2 cellular contexts compared by ENCODE assay signal in the genomic region with DNA sequence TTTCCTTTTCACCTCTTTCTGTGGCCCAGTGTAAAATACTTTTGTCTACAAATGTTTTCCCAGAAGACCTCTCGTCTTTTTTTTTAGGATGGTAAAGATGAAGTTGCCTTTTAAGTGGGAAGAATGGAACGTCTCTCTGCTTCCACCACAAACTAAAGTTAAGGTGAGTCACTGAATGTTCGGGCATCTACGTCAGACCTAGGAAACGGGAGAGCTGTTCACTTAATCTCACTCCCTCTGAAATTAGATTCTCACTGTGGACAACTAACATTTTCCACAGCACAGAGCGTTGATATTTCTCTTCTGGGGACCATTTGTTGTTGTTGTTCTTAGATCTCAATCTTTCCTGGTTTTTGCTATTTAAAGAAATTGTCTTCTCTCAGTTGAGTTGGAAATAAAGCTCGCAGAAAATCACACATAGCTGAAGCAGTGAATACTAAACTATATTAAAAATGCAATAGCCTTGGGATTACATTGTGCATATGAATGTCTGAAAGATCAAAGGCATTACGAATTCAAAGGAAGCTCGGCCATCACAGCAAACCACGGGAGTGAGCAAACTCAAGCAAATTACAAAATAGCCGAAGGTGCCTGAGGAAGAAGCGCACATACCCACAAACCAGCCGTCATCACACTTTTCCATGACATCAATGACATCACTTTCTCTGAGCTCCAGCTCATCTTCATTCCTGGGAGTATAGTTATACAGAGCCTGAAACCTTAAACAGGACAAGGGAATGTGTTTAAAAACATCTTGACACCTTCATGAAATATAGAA.
A peak's percentile ranks its signal among the peaks of the same experiment; 100 is the strongest.
TF ChIP-seq lines count a peak whose summit lies in the region.

No MANE protein-coding gene starts in this region.

TF ChIP-seq in HCT116, 20 proteins besides CTCF, POLR2A, EP300 and RAD21:
- TF ChIP-seq TCF7L2 (IDR thresholded peaks at IDR 0.05; ENCODE audit: borderline replicate concordance, extremely low read depth, insufficient read depth, insufficient read length) (peak; percentile 70), EGR1 (IDR thresholded peaks at IDR 0.05; ENCODE audit: low read depth) (peak; percentile 2; the same call in 1 of the 2 replicates), ZFX (IDR thresholded peaks at IDR 0.05) (no peak), CEBPB (IDR thresholded peaks at IDR 0.05; ENCODE audit: low read depth) (0 out of 2 replicates have a peak, but pooled peaks have one; percentile 30), FOSL1 (IDR thresholded peaks at IDR 0.05; ENCODE audit: low read depth) (peak; percentile 83), POLR2AphosphoS5 (IDR thresholded peaks at IDR 0.05; ENCODE audit: low read depth, low read length) (peak; percentile 20; the same call in 1 of the 2 replicates), YY1 (IDR thresholded peaks at IDR 0.05; ENCODE audit: extremely low read depth, insufficient replicate concordance, low read depth, low read length) (peak; percentile 28), ZNF274 (IDR thresholded peaks at IDR 0.05; ENCODE audit: low read depth, low read length) (no peak), SRF (IDR thresholded peaks at IDR 0.05; ENCODE audit: low read depth) (peak; percentile 71), ELF1 (IDR thresholded peaks at IDR 0.05; ENCODE audit: borderline replicate concordance, low read depth) (peak; percentile 22; the same call in 1 of the 2 replicates), SP1 (IDR thresholded peaks at IDR 0.05; ENCODE audit: low read depth) (peak; percentile 78), EZH2 (IDR thresholded peaks at IDR 0.05) (no peak), CBX3 (IDR thresholded peaks at IDR 0.05; ENCODE audit: low read depth) (peak; percentile 41; the same call in 1 of the 2 replicates), SIN3A (IDR thresholded peaks at IDR 0.05; ENCODE audit: low read depth) (peak; percentile 47; the same call in 1 of the 2 replicates), EZH2phosphoT487 (IDR thresholded peaks at IDR 0.05; ENCODE audit: borderline replicate concordance) (no peak), JUND (IDR thresholded peaks at IDR 0.05) (peak; percentile 83)
- TF ChIP-seq, protein P1, sequence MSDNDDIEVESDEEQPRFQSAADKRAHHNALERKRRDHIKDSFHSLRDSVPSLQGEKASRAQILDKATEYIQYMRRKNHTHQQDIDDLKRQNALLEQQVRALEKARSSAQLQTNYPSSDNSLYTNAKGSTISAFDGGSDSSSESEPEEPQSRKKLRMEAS (IDR thresholded peaks at IDR 0.05): peak; percentile 44
- TF ChIP-seq, protein P2, sequence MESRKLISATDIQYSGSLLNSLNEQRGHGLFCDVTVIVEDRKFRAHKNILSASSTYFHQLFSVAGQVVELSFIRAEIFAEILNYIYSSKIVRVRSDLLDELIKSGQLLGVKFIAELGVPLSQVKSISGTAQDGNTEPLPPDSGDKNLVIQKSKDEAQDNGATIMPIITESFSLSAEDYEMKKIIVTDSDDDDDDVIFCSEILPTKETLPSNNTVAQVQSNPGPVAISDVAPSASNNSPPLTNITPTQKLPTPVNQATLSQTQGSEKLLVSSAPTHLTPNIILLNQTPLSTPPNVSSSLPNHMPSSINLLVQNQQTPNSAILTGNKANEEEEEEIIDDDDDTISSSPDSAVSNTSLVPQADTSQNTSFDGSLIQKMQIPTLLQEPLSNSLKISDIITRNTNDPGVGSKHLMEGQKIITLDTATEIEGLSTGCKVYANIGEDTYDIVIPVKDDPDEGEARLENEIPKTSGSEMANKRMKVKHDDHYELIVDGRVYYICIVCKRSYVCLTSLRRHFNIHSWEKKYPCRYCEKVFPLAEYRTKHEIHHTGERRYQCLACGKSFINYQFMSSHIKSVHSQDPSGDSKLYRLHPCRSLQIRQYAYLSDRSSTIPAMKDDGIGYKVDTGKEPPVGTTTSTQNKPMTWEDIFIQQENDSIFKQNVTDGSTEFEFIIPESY (IDR thresholded peaks at IDR 0.05; ENCODE audit: extremely low read depth, insufficient replicate concordance, low read length): no peak
- TF ChIP-seq, protein P3, sequence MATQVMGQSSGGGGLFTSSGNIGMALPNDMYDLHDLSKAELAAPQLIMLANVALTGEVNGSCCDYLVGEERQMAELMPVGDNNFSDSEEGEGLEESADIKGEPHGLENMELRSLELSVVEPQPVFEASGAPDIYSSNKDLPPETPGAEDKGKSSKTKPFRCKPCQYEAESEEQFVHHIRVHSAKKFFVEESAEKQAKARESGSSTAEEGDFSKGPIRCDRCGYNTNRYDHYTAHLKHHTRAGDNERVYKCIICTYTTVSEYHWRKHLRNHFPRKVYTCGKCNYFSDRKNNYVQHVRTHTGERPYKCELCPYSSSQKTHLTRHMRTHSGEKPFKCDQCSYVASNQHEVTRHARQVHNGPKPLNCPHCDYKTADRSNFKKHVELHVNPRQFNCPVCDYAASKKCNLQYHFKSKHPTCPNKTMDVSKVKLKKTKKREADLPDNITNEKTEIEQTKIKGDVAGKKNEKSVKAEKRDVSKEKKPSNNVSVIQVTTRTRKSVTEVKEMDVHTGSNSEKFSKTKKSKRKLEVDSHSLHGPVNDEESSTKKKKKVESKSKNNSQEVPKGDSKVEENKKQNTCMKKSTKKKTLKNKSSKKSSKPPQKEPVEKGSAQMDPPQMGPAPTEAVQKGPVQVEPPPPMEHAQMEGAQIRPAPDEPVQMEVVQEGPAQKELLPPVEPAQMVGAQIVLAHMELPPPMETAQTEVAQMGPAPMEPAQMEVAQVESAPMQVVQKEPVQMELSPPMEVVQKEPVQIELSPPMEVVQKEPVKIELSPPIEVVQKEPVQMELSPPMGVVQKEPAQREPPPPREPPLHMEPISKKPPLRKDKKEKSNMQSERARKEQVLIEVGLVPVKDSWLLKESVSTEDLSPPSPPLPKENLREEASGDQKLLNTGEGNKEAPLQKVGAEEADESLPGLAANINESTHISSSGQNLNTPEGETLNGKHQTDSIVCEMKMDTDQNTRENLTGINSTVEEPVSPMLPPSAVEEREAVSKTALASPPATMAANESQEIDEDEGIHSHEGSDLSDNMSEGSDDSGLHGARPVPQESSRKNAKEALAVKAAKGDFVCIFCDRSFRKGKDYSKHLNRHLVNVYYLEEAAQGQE (IDR thresholded peaks at IDR 0.05; ENCODE audit: low read depth): no peak
- TF ChIP-seq, protein P4, sequence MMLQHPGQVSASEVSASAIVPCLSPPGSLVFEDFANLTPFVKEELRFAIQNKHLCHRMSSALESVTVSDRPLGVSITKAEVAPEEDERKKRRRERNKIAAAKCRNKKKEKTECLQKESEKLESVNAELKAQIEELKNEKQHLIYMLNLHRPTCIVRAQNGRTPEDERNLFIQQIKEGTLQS (IDR thresholded peaks at IDR 0.05): no peak

TF ChIP-seq in endothelial cell of umbilical vein, 7 proteins besides CTCF, POLR2A, EP300 and RAD21:
- TF ChIP-seq EZH2 (IDR thresholded peaks at IDR 0.05; ENCODE audit: borderline replicate concordance, low read depth, low read length, severe bottlenecking): no peak
- TF ChIP-seq JUN (IDR thresholded peaks at IDR 0.05; ENCODE audit: borderline replicate concordance, insufficient read depth, insufficient read length, low read depth): peak; percentile 34
TF ChIP-seq in endothelial cell of umbilical vein: peak in this region for 1.
